34 cellular contexts compared by ENCODE assay signal in the genomic region with DNA sequence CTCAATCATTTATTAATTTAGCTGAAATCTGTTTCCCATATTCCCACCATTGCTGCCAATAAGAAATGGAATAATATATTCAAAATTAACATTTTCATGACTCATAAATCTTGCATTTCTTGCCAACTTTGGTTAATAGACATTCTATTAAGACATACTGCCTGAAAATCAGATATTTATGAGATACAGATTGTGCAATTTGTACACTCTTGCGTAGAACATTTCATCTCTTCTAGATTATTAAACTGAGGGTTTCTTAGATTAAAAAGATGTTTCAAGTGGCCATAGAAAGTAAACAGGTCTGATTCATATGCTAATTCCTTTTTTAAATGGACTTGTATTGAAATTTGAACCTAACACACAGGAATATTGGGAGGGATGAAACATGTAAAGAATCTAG. TPM values are rescaled to one million over a fixed set of nuclear protein-coding genes. Genes with fewer than 3 reads are reported as not detected.
"Had no signal": no experiment of that assay in that cellular context is flagged by ENCODE, and none has a peak within 500 bp of the region (broad histone marks: within the 10 kb centered on the region; RNA-seq: fewer than 3 reads in every experiment).

No MANE protein-coding gene starts in this region.

- H3K9me3 ChIP-seq: adrenal gland, ascending aorta had no signal

- ATAC-seq: activated CD8-positive, alpha-beta T cell treated with anti-CD3 and anti-CD28 coated beads for 36 hours; activated naive CD4-positive, alpha-beta T cell treated with anti-CD3 and anti-CD28 coated beads, Interleukin-2, amount 50 U/mL, for 72 hours; activated T-cell treated with anti-CD3 and anti-CD28 coated beads, Interleukin-2, amount 50 U/mL, for 4 hours; activated T-cell treated with anti-CD3 and anti-CD28 coated beads, Interleukin-2, amount 50 U/mL, for 72 hours; activated T-helper 17 cell treated with anti-CD3 and anti-CD28 coated beads, Interleukin-2, amount 50 U/mL, for 72 hours had no signal

- DNase-seq: activated B cell treated with CpG ODN at 0.5 μM for 24 hours; activated CD4-positive, alpha-beta memory T cell treated with anti-CD3 and anti-CD28 coated beads for 36 hours; activated CD4-positive, alpha-beta T cell treated with anti-CD3 and anti-CD28 coated beads for 4 hours; activated CD4-positive, alpha-beta T cell treated with anti-CD3 and anti-CD28 coated beads, Interleukin-2, amount 10 ng/mL, durations not matched to agents 24 days and 14 days; activated CD4-positive, alpha-beta T cell treated with anti-CD3 and anti-CD28 coated beads, Interleukin-2, amount 50 U/mL, for 1 hour; activated CD4-positive, alpha-beta T cell treated with anti-CD3 and anti-CD28 coated beads, Interleukin-2, amount 50 U/mL, for 4 hours; activated CD4-positive, CD25-positive, alpha-beta regulatory T cell treated with anti-CD3 and anti-CD28 coated beads, Interleukin-2, amount 50 U/mL, for 72 hours; activated CD8-positive, alpha-beta memory T cell treated with anti-CD3 and anti-CD28 coated beads, Interleukin-2, amount 50 U/mL, for 4 hours; activated CD8-positive, alpha-beta T cell treated with anti-CD3 and anti-CD28 coated beads for 36 hours; activated effector memory CD4-positive, alpha-beta T cell treated with anti-CD3 and anti-CD28 coated beads, Interleukin-2, amount 50 U/mL, for 16 hours; activated gamma-delta T cell treated with Interleukin-2 at 50 U/mL for 16 hours; activated naive CD4-positive, alpha-beta T cell; activated naive CD4-positive, alpha-beta T cell treated with anti-CD3 and anti-CD28 coated beads for 36 hours; activated naive CD4-positive, alpha-beta T cell treated with anti-CD3 and anti-CD28 coated beads, Interleukin-2, amount 50 U/mL, for 16 hours; activated naive CD8-positive, alpha-beta T cell treated with anti-CD3 and anti-CD28 coated beads for 36 hours; activated T-cell treated with anti-CD3 and anti-CD28 coated beads for 4 hours; activated T-cell treated with anti-CD3 and anti-CD28 coated beads, Interleukin-2, amount 50 U/mL, for 1 hour; activated T-cell treated with anti-CD3 and anti-CD28 coated beads, Interleukin-2, amount 50 U/mL, for 4 hours; activated T-cell treated with anti-CD3 and anti-CD28 coated beads, Interleukin-2, amount 50 U/mL, for 72 hours; adrenal gland; amygdala; anterior cingulate cortex; caudate nucleus; cerebellar nuclear complex; T-helper 1 cell; T-helper 2 cell; T-helper 9 cell had no signal

- H3K27me3 ChIP-seq: adrenal gland, ascending aorta, cardiac muscle cell had no signal

- H3K4me3 ChIP-seq: adrenal gland, ascending aorta, cardiac muscle cell had no signal

- FAIRE-seq: bronchial epithelial cell, TTC549 had no signal

- H3K4me1 ChIP-seq: ascending aorta had no signal

- H3K27ac ChIP-seq: adrenal gland, ascending aorta, cardiac muscle cell, VCaP had no signal

RNA-seq across cellular contexts. Expression of gene HAL, which starts 30.2 kb away (rescaled TPM):
- total RNA-seq: cardiac muscle cell had no signal
- polyA plus RNA-seq: cardiac muscle cell had no signal
